ENCODE assay signal across 1 cellular context in genomic region chr1:28518000-28518744, GRCh38.
A peak's percentile ranks its signal among the peaks of the same experiment; 100 is the strongest.
TF ChIP-seq lines count a peak whose summit lies in the region.

No MANE protein-coding gene starts in this region.

TF ChIP-seq in K562, 482 proteins besides CTCF, POLR2A, EP300 and RAD21 (continued from another document and continues in another):
- TF ChIP-seq REST (CRISPR knock-in tag; IDR thresholded peaks at IDR 0.05; ENCODE audit: low read depth), result peak; percentile 83; the same call in 1 of the 2 replicates
- no peak for TF ChIP-seq ZNF449 (CRISPR knock-in tag; IDR thresholded peaks at IDR 0.05)
- no peak for TF ChIP-seq NFYB (IDR thresholded peaks at IDR 0.05; ENCODE audit: extremely low read depth, insufficient read length)
- peak; percentile 19; the same call in 1 of the 2 replicates for TF ChIP-seq FOXP1 (CRISPR knock-in tag; IDR thresholded peaks at IDR 0.05)
- no peak for TF ChIP-seq ARHGAP35 (IDR thresholded peaks at IDR 0.05; ENCODE audit: partially characterized antibody)
- no peak; a peak in 1 of 3 replicates for TF ChIP-seq CBX3 (IDR thresholded peaks at IDR 0.05; ENCODE audit: borderline replicate concordance in 1 of 2, low read length in 2 of 2)
- TF ChIP-seq C11orf30 (IDR thresholded peaks at IDR 0.05; ENCODE audit: low read depth), result no peak
- TF ChIP-seq SMARCC2 (IDR thresholded peaks at IDR 0.05; ENCODE audit: low read depth), result no peak
- no peak for TF ChIP-seq MEF2A (IDR thresholded peaks at IDR 0.05; ENCODE audit: control insufficient read depth, low read depth, low read length)
- peak; percentile 40; the same call in 1 of the 2 replicates for TF ChIP-seq MXI1 (IDR thresholded peaks at IDR 0.05; ENCODE audit: low read depth, low read length)
- no peak for TF ChIP-seq CBX5 (IDR thresholded peaks at IDR 0.05; ENCODE audit: borderline replicate concordance, low read depth)
- TF ChIP-seq SOX6 (IDR thresholded peaks at IDR 0.05), result no peak; the same call in 1 of the 2 replicates
- no peak for TF ChIP-seq ZNF239 (CRISPR knock-in tag; IDR thresholded peaks at IDR 0.05)
- no peak for TF ChIP-seq ZNF224 (CRISPR knock-in tag; IDR thresholded peaks at IDR 0.05)
- TF ChIP-seq CHCHD3 (CRISPR knock-in tag; IDR thresholded peaks at IDR 0.05), result peak; percentile 48; the same call in 1 of the 2 replicates
- TF ChIP-seq ZFP30 (CRISPR knock-in tag; IDR thresholded peaks at IDR 0.05; ENCODE audit: borderline replicate concordance), result no peak
- no peak for TF ChIP-seq XRCC4 (IDR thresholded peaks at IDR 0.05; ENCODE audit: extremely low read depth, insufficient read depth, insufficient read length)
- TF ChIP-seq ZHX1 (conservative IDR thresholded peaks at IDR 0.05; ENCODE audit: low read length), result no peak
- no peak for TF ChIP-seq ATF1 (CRISPR knock-in tag; IDR thresholded peaks at IDR 0.05)
- TF ChIP-seq ATF1 (tag; IDR thresholded peaks at IDR 0.05), result no peak
- TF ChIP-seq DNMT1 (IDR thresholded peaks at IDR 0.05), result no peak
- peak; percentile 67 for TF ChIP-seq ZNF175 (CRISPR knock-in tag; IDR thresholded peaks at IDR 0.05; ENCODE audit: low read depth)
- peak; percentile 45; the same call in 1 of the 2 replicates for TF ChIP-seq ZSCAN29 (IDR thresholded peaks at IDR 0.05)
- peak; percentile 69; the same call in 1 of the 2 replicates for TF ChIP-seq ZNF431 (CRISPR knock-in tag; IDR thresholded peaks at IDR 0.05)
- peak; percentile 87 for TF ChIP-seq U2AF1 (optimal IDR thresholded peaks at IDR 0.05; ENCODE audit: low read depth, low read length)
- no peak for TF ChIP-seq ZNF584 (CRISPR knock-in tag; IDR thresholded peaks at IDR 0.05; ENCODE audit: low read depth)
- TF ChIP-seq ESRRB (CRISPR knock-in tag; IDR thresholded peaks at IDR 0.05; ENCODE audit: borderline replicate concordance), result no peak
- TF ChIP-seq SMARCB1 (IDR thresholded peaks at IDR 0.05; ENCODE audit: insufficient read length, low read depth), result no peak
- TF ChIP-seq PREB (CRISPR knock-in tag; IDR thresholded peaks at IDR 0.05), result no peak; the same call in 1 of the 2 replicates
- TF ChIP-seq ZFP36 (IDR thresholded peaks at IDR 0.05; ENCODE audit: low read depth, low read length, partially characterized antibody), result no peak
- TF ChIP-seq ZNF121 (CRISPR knock-in tag; conservative IDR thresholded peaks at IDR 0.05), result no peak
- TF ChIP-seq TAF15 (IDR thresholded peaks at IDR 0.05; ENCODE audit: low read depth, low read length), result no peak
- no peak for TF ChIP-seq MLLT1 (IDR thresholded peaks at IDR 0.05)
- peak; percentile 76; the same call in 1 of the 2 replicates for TF ChIP-seq GTF2E2 (tag; IDR thresholded peaks at IDR 0.05)
- no peak for TF ChIP-seq CCNT2 (IDR thresholded peaks at IDR 0.05; ENCODE audit: borderline replicate concordance, extremely low read depth, insufficient read length, low read depth, low read length)
- TF ChIP-seq DLX4 (CRISPR knock-in tag; IDR thresholded peaks at IDR 0.05), result no peak
- no peak for TF ChIP-seq NR3C1 (CRISPR knock-in tag; IDR thresholded peaks at IDR 0.05)
- no peak for TF ChIP-seq ZZZ3 (IDR thresholded peaks at IDR 0.05)
- peak; percentile 87 for TF ChIP-seq POLR2H (tag; IDR thresholded peaks at IDR 0.05; ENCODE audit: low read depth)
- TF ChIP-seq SMAD1 (IDR thresholded peaks at IDR 0.05; ENCODE audit: low read depth, low read length, partially characterized antibody), result peak; percentile 78
- no peak for TF ChIP-seq GABPB2 (CRISPR knock-in tag; conservative IDR thresholded peaks at IDR 0.05)
- no peak for TF ChIP-seq HNRNPH1 (optimal IDR thresholded peaks at IDR 0.05; ENCODE audit: low read depth, low read length)
- TF ChIP-seq ETV6 (IDR thresholded peaks at IDR 0.05; ENCODE audit: borderline replicate concordance in 1 of 2, low read depth in 2 of 2, low read length in 1 of 2), result no peak
- TF ChIP-seq ETV6 (CRISPR knock-in tag; IDR thresholded peaks at IDR 0.05; ENCODE audit: borderline replicate concordance), result 0 out of 2 replicates have a peak, but pooled peaks have one; percentile 49
- peak; percentile 95 for TF ChIP-seq CTCFL (IDR thresholded peaks at IDR 0.05; ENCODE audit: borderline replicate concordance, insufficient read depth, low read depth, low read length, poor library complexity, severe bottlenecking)
- no peak for TF ChIP-seq ZNF668 (CRISPR knock-in tag; IDR thresholded peaks at IDR 0.05)
- TF ChIP-seq HDGF (IDR thresholded peaks at IDR 0.05), result no peak
- 0 out of 2 replicates have a peak, but pooled peaks have one; percentile 46 for TF ChIP-seq PML (IDR thresholded peaks at IDR 0.05; ENCODE audit: low read length)
- peak; percentile 29; the same call in 1 of the 2 replicates for TF ChIP-seq CREM (IDR thresholded peaks at IDR 0.05; ENCODE audit: low read depth)
- TF ChIP-seq BRD9 (IDR thresholded peaks at IDR 0.05; ENCODE audit: low read depth, partially characterized antibody), result no peak
- TF ChIP-seq ZNF511 (CRISPR knock-in tag; IDR thresholded peaks at IDR 0.05), result 0 out of 2 replicates have a peak, but pooled peaks have one; percentile 71
- TF ChIP-seq RAD51 (IDR thresholded peaks at IDR 0.05; ENCODE audit: borderline replicate concordance, low read depth), result 0 out of 2 replicates have a peak, but pooled peaks have one; percentile 23
- TF ChIP-seq TSHZ1 (CRISPR knock-in tag; IDR thresholded peaks at IDR 0.05), result no peak
